In the genomic region with DNA sequence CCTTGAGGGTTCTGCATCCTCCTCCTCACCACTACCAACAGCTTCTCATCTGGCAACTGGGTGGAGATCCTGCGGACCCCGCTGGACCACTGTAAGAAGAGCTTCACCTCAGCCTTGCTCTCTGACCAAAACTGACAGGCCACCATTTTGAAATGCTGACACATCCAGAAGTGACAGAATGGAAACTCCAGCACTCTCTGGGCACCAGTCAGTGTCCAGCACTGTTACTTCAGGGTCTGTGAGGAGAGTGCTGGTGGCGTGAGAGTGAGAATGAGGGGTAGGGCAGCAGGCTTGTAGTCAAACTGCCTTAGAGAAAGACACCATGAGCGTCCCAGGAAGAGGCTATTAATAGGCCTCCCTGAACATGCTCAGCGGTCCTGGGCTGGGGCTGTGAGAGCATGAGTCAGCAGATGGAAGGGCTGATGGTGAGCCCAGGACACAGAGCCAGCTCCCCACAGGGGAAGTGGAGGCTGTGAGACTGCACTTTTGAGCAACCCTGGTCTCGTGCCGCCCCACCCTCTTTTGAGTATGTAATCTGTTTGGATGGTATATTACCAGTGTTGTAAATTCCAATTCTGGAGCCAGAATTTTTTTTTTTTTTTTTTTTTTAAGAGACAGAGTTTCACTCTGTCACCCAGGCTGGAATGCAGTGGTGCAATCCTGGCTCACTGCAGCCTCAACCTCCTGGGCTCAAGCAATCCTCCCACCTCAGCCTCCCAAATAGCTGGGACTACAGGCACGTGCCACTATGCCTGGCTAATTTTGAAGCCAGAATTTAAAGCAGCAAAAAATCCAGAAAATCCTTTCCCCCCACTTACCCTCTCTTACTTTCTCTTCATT, we compare ENCODE assay signal across 7 cellular contexts. TPM values are rescaled to one million over a fixed set of nuclear protein-coding genes. Genes with fewer than 3 reads are reported as not detected.
A peak's percentile ranks its signal among the peaks of the same experiment; 100 is the strongest.
DNase-seq lines count a peak whose midpoint lies in the region; FAIRE-seq and TF ChIP-seq lines count a peak whose summit lies in the region.

No MANE protein-coding gene starts in this region.

- FAIRE-seq in small intestine (lab: Jason Lieb, UNC) = no peak

- H3K4me2 ChIP-seq in Karpas-422 (ENCODE audit: low read depth, low read length, poor library complexity, severe bottlenecking) = no peak overlapping the region

- intact Hi-C loops in left ventricle myocardium inferior (cut with micrococcal nuclease) = no loop called here

- TF ChIP-seq CTCF in left ventricle myocardium inferior (IDR thresholded peaks at IDR 0.05; ENCODE audit: borderline replicate concordance) = no peak

- H3K9ac ChIP-seq in Karpas-422 (ENCODE audit: low read length) = no peak overlapping the region

- peaks cover 40% of the 10 kb centered on the region for H3K4me1 ChIP-seq in left ventricle myocardium inferior
- peaks cover 3 to 6% of the 10 kb centered on the region in 2 donors for H3K4me1 ChIP-seq in small intestine (ENCODE audit: control insufficient read depth in 2 of 2, insufficient read depth in 1 of 2, low read depth in 1 of 2, low read length in 1 of 2)
- H3K4me1 ChIP-seq in Karpas-422 (ENCODE audit: low read length) = no peaks in the 10 kb centered on the region

- H2AFZ ChIP-seq in Karpas-422 (ENCODE audit: low read length) = no peak overlapping the region; the same call in 1 of the 2 replicates

- H4K20me1 ChIP-seq in Karpas-422 (ENCODE audit: insufficient read depth, low read depth, low read length) = no peaks in the 10 kb centered on the region

- 43 to 58% (median 57%) methylated on average over 8 of the region's 8 CpGs for WGBS in small intestine, 3 donors

- no peaks in the 10 kb centered on the region for H3K9me3 ChIP-seq in left ventricle myocardium inferior (replicated peaks)
- H3K9me3 ChIP-seq in small intestine (ENCODE audit: control insufficient read depth, low read depth) = no peaks in the 10 kb centered on the region
- H3K9me3 ChIP-seq in Karpas-422 (ENCODE audit: low read length) = no peaks in the 10 kb centered on the region

- no peaks in the 10 kb centered on the region for H3K27me3 ChIP-seq in left ventricle myocardium inferior (ENCODE audit: low read depth)
- H3K27me3 ChIP-seq in small intestine (ENCODE audit: control insufficient read depth in 2 of 2, insufficient read depth in 2 of 2, low read length in 2 of 2) = no peaks in the 10 kb centered on the region
- H3K27me3 ChIP-seq in Karpas-422 (ENCODE audit: low read length) = no peaks in the 10 kb centered on the region

- no peaks in the 10 kb centered on the region for H3K36me3 ChIP-seq in left ventricle myocardium inferior
- H3K36me3 ChIP-seq in small intestine (ENCODE audit: control insufficient read depth in 2 of 2, insufficient read depth in 2 of 2, low read length in 2 of 2) = no peaks in the 10 kb centered on the region
- no peaks in the 10 kb centered on the region for H3K36me3 ChIP-seq in Karpas-422 (ENCODE audit: insufficient read depth, low read length)

- H3K27ac ChIP-seq in left ventricle myocardium inferior (replicated peaks) (peak overlapping the region; percentile 82), small intestine (ENCODE audit: low read depth in 1 of 2, low read length in 1 of 2) (peak overlapping the region; percentile 50 to 59), Karpas-422 (ENCODE audit: low read length) (no peak overlapping the region)

- no peaks in the 10 kb centered on the region for H3K79me2 ChIP-seq in Karpas-422 (ENCODE audit: low read length)

- DNase-seq in HK-2 (ENCODE audit: unreplicated experiment) (peak; percentile 71), UCSD-AML1 (lab: John Stamatoyannopoulos, UW; ENCODE audit: unreplicated experiment) (peak; percentile 83), left ventricle myocardium inferior (peak; percentile 74), small intestine (peak; percentile 88), Karpas-422 (no peak), NCI-H526 treated with DMSO at 0.1 percent for 48 hours (lab: John Stamatoyannopoulos, UW) (no peak)
- DNase-seq in stimulated activated naive CD4-positive, alpha-beta T cell (lab: John Stamatoyannopoulos, UW) = no peak

- H3K9me2 ChIP-seq in Karpas-422 (replicated peaks; ENCODE audit: insufficient read depth, low read length) = no peaks in the 10 kb centered on the region

- H3K4me3 ChIP-seq in left ventricle myocardium inferior (no peak overlapping the region), small intestine (ENCODE audit: low read depth in 1 of 2, low read length in 2 of 2) (no peak overlapping the region), Karpas-422 (ENCODE audit: low read length) (no peak overlapping the region)

RNA-seq across cellular contexts. Expression of gene SLC30A1, which starts 34.4 kb away (rescaled TPM):
- total RNA-seq in left ventricle myocardium inferior = 11.5 TPM
- polyA plus RNA-seq in small intestine = 1 to 10 TPM; 5.0 to 8.9 (median 7.8) TPM
- 8.0 and 16.7 TPM in 2 replicates for total RNA-seq in Karpas-422 (2014; rRNA removed; shearing (Covaris generic); ENCODE audit: low replicate concordance)

Comparison
In these comparisons a context has a peak if more than half of its experiments do, and no peak if none do; other contexts are left out.
1. DNase-seq: peak in HK-2 (single experiment), UCSD-AML1 (single experiment), left ventricle myocardium inferior (single experiment) and small intestine (single experiment); none in Karpas-422 (single experiment), stimulated activated naive CD4-positive, alpha-beta T cell (0 of 6) and NCI-H526 treated with DMSO at 0.1 percent for 48 hours (single experiment).